9 cellular contexts compared by ENCODE assay signal in genomic region chr12:132356686-132357622, GRCh38. TPM values are rescaled to one million over a fixed set of nuclear protein-coding genes. Genes with fewer than 3 reads are reported as not detected.
DNase-seq lines count a peak whose midpoint lies in the region; ATAC-seq lines count a peak whose summit lies in the region.
"Had no signal": no experiment of that assay in that cellular context is flagged by ENCODE, and none has a peak within 500 bp of the region (broad histone marks: within the 10 kb centered on the region; RNA-seq: fewer than 3 reads in every experiment).

No MANE protein-coding gene starts in this region.

- H4K8ac ChIP-seq in neuronal stem cell (ENCODE audit: low read depth, low read length), result no peak overlapping the region

- H3K9ac ChIP-seq in neuronal stem cell (ENCODE audit: low read depth, low read length, poor library complexity), result peak overlapping the region; percentile 60

- no peak overlapping the region for H3K4ac ChIP-seq in neuronal stem cell (ENCODE audit: low read length)

- H2BK120ac ChIP-seq in neuronal stem cell (ENCODE audit: low read depth, low read length), result peak overlapping the region; percentile 83

- H4K91ac ChIP-seq in neuronal stem cell (ENCODE audit: low read depth, low read length, poor library complexity), result no peak overlapping the region

- no peak for ATAC-seq in GM19467 (IDR thresholded peaks at IDR 0.05; ENCODE audit: unreplicated experiment)
- ATAC-seq in HG03342 (IDR thresholded peaks at IDR 0.05; ENCODE audit: unreplicated experiment), result no peak

- peak overlapping the region; percentile 68 for H2BK5ac ChIP-seq in neuronal stem cell (ENCODE audit: low read length)

- no peak overlapping the region for H3K4me3 ChIP-seq in neuronal stem cell (ENCODE audit: low read length in 2 of 2)

- H2BK15ac ChIP-seq in neuronal stem cell (ENCODE audit: low read length), result no peak overlapping the region

- no peak overlapping the region for H3K4me2 ChIP-seq in neuronal stem cell (ENCODE audit: insufficient read depth, low read length, poor library complexity, severe bottlenecking)

- H2AK5ac ChIP-seq in neuronal stem cell (ENCODE audit: low read depth, low read length), result peak overlapping the region; percentile 83

- H3K9me3 ChIP-seq in neuronal stem cell (replicated peaks in 1 of 2; ENCODE audit: control insufficient read depth in 2 of 2, insufficient read depth in 1 of 2, low read depth in 1 of 2, low read length in 2 of 2), result peaks cover 0 to 5% of the 10 kb centered on the region in 2 donors

- peak overlapping the region; percentile 80 for H3K23ac ChIP-seq in neuronal stem cell (ENCODE audit: low read depth, low read length, poor library complexity)

- H3K4me1 ChIP-seq in neuronal stem cell (ENCODE audit: control insufficient read depth in 2 of 2, insufficient read depth in 1 of 2, low read depth in 1 of 2, low read length in 2 of 2), result no peaks in the 10 kb centered on the region

- peak overlapping the region; percentile 58 for H2BK12ac ChIP-seq in neuronal stem cell (ENCODE audit: low read length)

- DNase-seq in EH (ENCODE audit: low read depth) (peak; percentile 54), NCI-H2171 (lab: John Stamatoyannopoulos, UW) (peak; percentile 92), dermis blood vessel endothelial cell (peak; percentile 87), neuronal stem cell (ENCODE audit: low spot score) (no peak), NCI-H1092 (lab: John Stamatoyannopoulos, UW) (no peak), NCI-H2081 treated with DMSO at 0.1 percent for 48 hours (lab: John Stamatoyannopoulos, UW) (no peak)
- DNase-seq: activated CD4-positive, CD25-positive, alpha-beta regulatory T cell had no signal

- H3K14ac ChIP-seq in neuronal stem cell (ENCODE audit: low read length), result peak overlapping the region; percentile 38

- peak overlapping the region; percentile 71 for H3K18ac ChIP-seq in neuronal stem cell (ENCODE audit: low read length)

- peaks cover 0 to 19% (median 5%) of the 10 kb centered on the region in 3 experiments for H3K27me3 ChIP-seq in neuronal stem cell (ENCODE audit: control insufficient read depth in 3 of 3, insufficient read depth in 3 of 3, low read depth in 1 of 3, low read length in 3 of 3)

- WGBS in neuronal stem cell (ENCODE audit: extremely low coverage in 2 of 2, insufficient read length in 2 of 2, insufficient replicate concordance in 1 of 2), 2 donors, result no CpG with 5 or more reads among the region's 37 CpGs

- H2AFZ ChIP-seq in neuronal stem cell (ENCODE audit: low read length), result peak overlapping the region; percentile 15

- H3K79me1 ChIP-seq in neuronal stem cell (ENCODE audit: low read depth, low read length), result peaks cover 4% of the 10 kb centered on the region

- H3K27ac ChIP-seq in neuronal stem cell (replicated peaks; ENCODE audit: low read length), result no peak overlapping the region

- H3K36me3 ChIP-seq in neuronal stem cell (replicated peaks in 1 of 2; ENCODE audit: control insufficient read depth in 2 of 2, insufficient read depth in 2 of 2, low read length in 2 of 2), result no peaks in the 10 kb centered on the region

RNA-seq across cellular contexts. Expression of gene GALNT9, which starts 27.6 kb away (rescaled TPM):
- 0.14 and 0.17 TPM in 2 replicates for total RNA-seq in dermis blood vessel endothelial cell
- polyA plus RNA-seq in neuronal stem cell (2013, experiment 1 of 2), result 0.13 TPM
- polyA plus RNA-seq in neuronal stem cell (2013, experiment 2 of 2), result 0.14 TPM

Comparison
In these comparisons a context has a peak if more than half of its experiments do, and no peak if none do; other contexts are left out.
1. DNase-seq: peak in EH (single experiment), NCI-H2171 (single experiment) and dermis blood vessel endothelial cell (single experiment); none in neuronal stem cell (single experiment), NCI-H1092 (single experiment) and NCI-H2081 treated with DMSO at 0.1 percent for 48 hours (single experiment).